Comparison of ENCODE assay signal across 1 cellular context in genomic region chr5:77210091-77211012, GRCh38.
A peak's percentile ranks its signal among the peaks of the same experiment; 100 is the strongest.
TF ChIP-seq lines count a peak whose summit lies in the region.

A gene with protein sequence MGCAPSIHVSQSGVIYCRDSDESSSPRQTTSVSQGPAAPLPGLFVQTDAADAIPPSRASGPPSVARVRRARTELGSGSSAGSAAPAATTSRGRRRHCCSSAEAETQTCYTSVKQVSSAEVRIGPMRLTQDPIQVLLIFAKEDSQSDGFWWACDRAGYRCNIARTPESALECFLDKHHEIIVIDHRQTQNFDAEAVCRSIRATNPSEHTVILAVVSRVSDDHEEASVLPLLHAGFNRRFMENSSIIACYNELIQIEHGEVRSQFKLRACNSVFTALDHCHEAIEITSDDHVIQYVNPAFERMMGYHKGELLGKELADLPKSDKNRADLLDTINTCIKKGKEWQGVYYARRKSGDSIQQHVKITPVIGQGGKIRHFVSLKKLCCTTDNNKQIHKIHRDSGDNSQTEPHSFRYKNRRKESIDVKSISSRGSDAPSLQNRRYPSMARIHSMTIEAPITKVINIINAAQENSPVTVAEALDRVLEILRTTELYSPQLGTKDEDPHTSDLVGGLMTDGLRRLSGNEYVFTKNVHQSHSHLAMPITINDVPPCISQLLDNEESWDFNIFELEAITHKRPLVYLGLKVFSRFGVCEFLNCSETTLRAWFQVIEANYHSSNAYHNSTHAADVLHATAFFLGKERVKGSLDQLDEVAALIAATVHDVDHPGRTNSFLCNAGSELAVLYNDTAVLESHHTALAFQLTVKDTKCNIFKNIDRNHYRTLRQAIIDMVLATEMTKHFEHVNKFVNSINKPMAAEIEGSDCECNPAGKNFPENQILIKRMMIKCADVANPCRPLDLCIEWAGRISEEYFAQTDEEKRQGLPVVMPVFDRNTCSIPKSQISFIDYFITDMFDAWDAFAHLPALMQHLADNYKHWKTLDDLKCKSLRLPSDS (plus strand): TSS chr5:77210680. CDS start chr5:77210926, 246 bp downstream.

TF ChIP-seq in HEK293, 187 proteins besides CTCF, POLR2A, EP300 and RAD21 (continued from another document):
- TF ChIP-seq ZBTB11 (tag by site-specific recombination; conservative IDR thresholded peaks at IDR 0.05; ENCODE audit: low read depth) (no peak), KLF9 (tag by site-specific recombination; IDR thresholded peaks at IDR 0.05; ENCODE audit: low read depth) (no peak), ZNF433 (tag by site-specific recombination; IDR thresholded peaks at IDR 0.05; ENCODE audit: low read depth) (no peak), ZBTB17 (tag by site-specific recombination; IDR thresholded peaks at IDR 0.05) (peak; percentile 42; the same call in 1 of the 2 replicates), ZNF514 (tag by site-specific recombination; IDR thresholded peaks at IDR 0.05) (no peak), ZNF19 (tag by site-specific recombination; IDR thresholded peaks at IDR 0.05; ENCODE audit: low read depth) (no peak), PATZ1 (tag by site-specific recombination; IDR thresholded peaks at IDR 0.05) (peak; percentile 54; the same call in 1 of the 2 replicates), ZBTB8A (tag by site-specific recombination; IDR thresholded peaks at IDR 0.05) (peak; percentile 70), ZNF629 (tag by site-specific recombination; IDR thresholded peaks at IDR 0.05) (no peak), ZNF473 (tag by site-specific recombination; IDR thresholded peaks at IDR 0.05) (no peak), ZNF23 (tag by site-specific recombination; IDR thresholded peaks at IDR 0.05; ENCODE audit: borderline replicate concordance) (no peak), ZFP69B (tag by site-specific recombination; IDR thresholded peaks at IDR 0.05) (peak; percentile 53; the same call in 1 of the 2 replicates), ZNF549 (tag by site-specific recombination; IDR thresholded peaks at IDR 0.05) (no peak), ZBTB20 (tag by site-specific recombination; IDR thresholded peaks at IDR 0.05) (peak; percentile 66; the same call in 1 of the 2 replicates), SALL2 (tag by site-specific recombination; IDR thresholded peaks at IDR 0.05; ENCODE audit: borderline replicate concordance) (no peak), FEZF1 (tag by site-specific recombination; IDR thresholded peaks at IDR 0.05) (no peak), ZNF354C (tag by site-specific recombination; IDR thresholded peaks at IDR 0.05; ENCODE audit: borderline replicate concordance, low read depth) (no peak), ZNF112 (tag by site-specific recombination; IDR thresholded peaks at IDR 0.05) (no peak), ZNF335 (tag by site-specific recombination; conservative IDR thresholded peaks at IDR 0.05) (peak; percentile 48; the same call in 1 of the 2 replicates), YY2 (tag by site-specific recombination; IDR thresholded peaks at IDR 0.05) (no peak), ZNF324 (tag by site-specific recombination; IDR thresholded peaks at IDR 0.05) (no peak), SETDB1 (IDR thresholded peaks at IDR 0.05; ENCODE audit: insufficient read length, low read length) (no peak), ZNF610 (tag by site-specific recombination; IDR thresholded peaks at IDR 0.05; ENCODE audit: borderline replicate concordance) (no peak), MZF1 (tag by site-specific recombination; IDR thresholded peaks at IDR 0.05; ENCODE audit: borderline replicate concordance) (no peak), KLF7 (tag by site-specific recombination; IDR thresholded peaks at IDR 0.05; ENCODE audit: borderline replicate concordance) (no peak), ZNF211 (tag by site-specific recombination; IDR thresholded peaks at IDR 0.05; ENCODE audit: low read depth) (no peak), OSR2 (tag by site-specific recombination; IDR thresholded peaks at IDR 0.05) (no peak), ZFP37 (tag by site-specific recombination; IDR thresholded peaks at IDR 0.05) (no peak), ZNF660 (tag by site-specific recombination; IDR thresholded peaks at IDR 0.05) (0 out of 2 replicates have a peak, but pooled peaks have one; percentile 33), ZNF155 (tag by site-specific recombination; IDR thresholded peaks at IDR 0.05) (no peak), ZNF585B (tag by site-specific recombination; IDR thresholded peaks at IDR 0.05) (no peak), PRDM4 (tag by site-specific recombination; IDR thresholded peaks at IDR 0.05) (no peak)
- TF ChIP-seq, protein P1, sequence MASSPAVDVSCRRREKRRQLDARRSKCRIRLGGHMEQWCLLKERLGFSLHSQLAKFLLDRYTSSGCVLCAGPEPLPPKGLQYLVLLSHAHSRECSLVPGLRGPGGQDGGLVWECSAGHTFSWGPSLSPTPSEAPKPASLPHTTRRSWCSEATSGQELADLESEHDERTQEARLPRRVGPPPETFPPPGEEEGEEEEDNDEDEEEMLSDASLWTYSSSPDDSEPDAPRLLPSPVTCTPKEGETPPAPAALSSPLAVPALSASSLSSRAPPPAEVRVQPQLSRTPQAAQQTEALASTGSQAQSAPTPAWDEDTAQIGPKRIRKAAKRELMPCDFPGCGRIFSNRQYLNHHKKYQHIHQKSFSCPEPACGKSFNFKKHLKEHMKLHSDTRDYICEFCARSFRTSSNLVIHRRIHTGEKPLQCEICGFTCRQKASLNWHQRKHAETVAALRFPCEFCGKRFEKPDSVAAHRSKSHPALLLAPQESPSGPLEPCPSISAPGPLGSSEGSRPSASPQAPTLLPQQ (tag by site-specific recombination; IDR thresholded peaks at IDR 0.05) = peak; percentile 76; the same call in 1 of the 2 replicates
- TF ChIP-seq, protein P2, sequence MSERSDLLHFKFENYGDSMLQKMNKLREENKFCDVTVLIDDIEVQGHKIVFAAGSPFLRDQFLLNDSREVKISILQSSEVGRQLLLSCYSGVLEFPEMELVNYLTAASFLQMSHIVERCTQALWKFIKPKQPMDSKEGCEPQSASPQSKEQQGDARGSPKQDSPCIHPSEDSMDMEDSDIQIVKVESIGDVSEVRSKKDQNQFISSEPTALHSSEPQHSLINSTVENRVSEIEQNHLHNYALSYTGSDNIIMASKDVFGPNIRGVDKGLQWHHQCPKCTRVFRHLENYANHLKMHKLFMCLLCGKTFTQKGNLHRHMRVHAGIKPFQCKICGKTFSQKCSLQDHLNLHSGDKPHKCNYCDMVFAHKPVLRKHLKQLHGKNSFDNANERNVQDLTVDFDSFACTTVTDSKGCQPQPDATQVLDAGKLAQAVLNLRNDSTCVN (tag by site-specific recombination; optimal IDR thresholded peaks at IDR 0.05) = peak; percentile 58
- TF ChIP-seq, protein P3, sequence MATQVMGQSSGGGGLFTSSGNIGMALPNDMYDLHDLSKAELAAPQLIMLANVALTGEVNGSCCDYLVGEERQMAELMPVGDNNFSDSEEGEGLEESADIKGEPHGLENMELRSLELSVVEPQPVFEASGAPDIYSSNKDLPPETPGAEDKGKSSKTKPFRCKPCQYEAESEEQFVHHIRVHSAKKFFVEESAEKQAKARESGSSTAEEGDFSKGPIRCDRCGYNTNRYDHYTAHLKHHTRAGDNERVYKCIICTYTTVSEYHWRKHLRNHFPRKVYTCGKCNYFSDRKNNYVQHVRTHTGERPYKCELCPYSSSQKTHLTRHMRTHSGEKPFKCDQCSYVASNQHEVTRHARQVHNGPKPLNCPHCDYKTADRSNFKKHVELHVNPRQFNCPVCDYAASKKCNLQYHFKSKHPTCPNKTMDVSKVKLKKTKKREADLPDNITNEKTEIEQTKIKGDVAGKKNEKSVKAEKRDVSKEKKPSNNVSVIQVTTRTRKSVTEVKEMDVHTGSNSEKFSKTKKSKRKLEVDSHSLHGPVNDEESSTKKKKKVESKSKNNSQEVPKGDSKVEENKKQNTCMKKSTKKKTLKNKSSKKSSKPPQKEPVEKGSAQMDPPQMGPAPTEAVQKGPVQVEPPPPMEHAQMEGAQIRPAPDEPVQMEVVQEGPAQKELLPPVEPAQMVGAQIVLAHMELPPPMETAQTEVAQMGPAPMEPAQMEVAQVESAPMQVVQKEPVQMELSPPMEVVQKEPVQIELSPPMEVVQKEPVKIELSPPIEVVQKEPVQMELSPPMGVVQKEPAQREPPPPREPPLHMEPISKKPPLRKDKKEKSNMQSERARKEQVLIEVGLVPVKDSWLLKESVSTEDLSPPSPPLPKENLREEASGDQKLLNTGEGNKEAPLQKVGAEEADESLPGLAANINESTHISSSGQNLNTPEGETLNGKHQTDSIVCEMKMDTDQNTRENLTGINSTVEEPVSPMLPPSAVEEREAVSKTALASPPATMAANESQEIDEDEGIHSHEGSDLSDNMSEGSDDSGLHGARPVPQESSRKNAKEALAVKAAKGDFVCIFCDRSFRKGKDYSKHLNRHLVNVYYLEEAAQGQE (tag by site-specific recombination; IDR thresholded peaks at IDR 0.05) = no peak
